ENCODE assay signal across 8 cellular contexts in genomic region chr10:88386204-88386877, GRCh38.
A peak's percentile ranks its signal among the peaks of the same experiment; 100 is the strongest.
DNase-seq lines count a peak whose midpoint lies in the region; ATAC-seq and TF ChIP-seq lines count a peak whose summit lies in the region.

No MANE protein-coding gene starts in this region.

- ATAC-seq in HG03565 (IDR thresholded peaks at IDR 0.05; ENCODE audit: unreplicated experiment) = peak; percentile 11
- ATAC-seq in naive thymus-derived CD4-positive, alpha-beta T cell = no peak

- H3K9me3 Mint-ChIP-seq in Caco-2 (ENCODE audit: unreplicated experiment) = no peaks in the 10 kb centered on the region
- peaks cover 0 to 4% (median 0%) of the 10 kb centered on the region in 11 donors for H3K9me3 Mint-ChIP-seq in naive thymus-derived CD4-positive, alpha-beta T cell

- H3K27me3 ChIP-seq in Caco-2 (replicated peaks; ENCODE audit: control insufficient read depth, insufficient read depth, low read length) = no peaks in the 10 kb centered on the region
- no peaks in the 10 kb centered on the region for H3K27me3 ChIP-seq in naive thymus-derived CD4-positive, alpha-beta T cell (ENCODE audit: control insufficient read depth in 2 of 2, insufficient read depth in 2 of 2, low read length in 2 of 2)

- TF ChIP-seq CTCF in Caco-2 (IDR thresholded peaks at IDR 0.05; ENCODE audit: insufficient read depth in 1 of 2, low read depth in 1 of 2, low read length in 1 of 2, severe bottlenecking in 1 of 2, unreplicated experiment in 1 of 2) = no peak
- TF ChIP-seq CTCF in GM20000 (IDR thresholded peaks at IDR 0.05; ENCODE audit: extremely low read depth, missing control alignments) = no peak
- TF ChIP-seq CTCF in choroid plexus epithelial cell (conservative IDR thresholded peaks at IDR 0.05; ENCODE audit: low read depth, low read length) = no peak

- H3K27ac Mint-ChIP-seq in Caco-2 (ENCODE audit: unreplicated experiment) = peak overlapping the region; percentile 44
- H3K27ac Mint-ChIP-seq in naive thymus-derived CD4-positive, alpha-beta T cell = no peak overlapping the region

- H3K9me3 ChIP-seq in Caco-2 = peaks cover 5% of the 10 kb centered on the region; the same call in 1 of the 2 replicates
- no peaks in the 10 kb centered on the region for H3K9me3 ChIP-seq in naive thymus-derived CD4-positive, alpha-beta T cell (ENCODE audit: control insufficient read depth in 2 of 3, low read length in 3 of 3)

- POLR2A ChIA-PET in Caco-2 (lab: Charles Lee) = interaction anchor here (0.6 to 1.1 kb wide), 2 partner anchors 129 to 523 kb away, joined by 4 read pairs; partner anchors contain the start of genes KLLN and PTEN
- POLR2A ChIA-PET in naive thymus-derived CD4-positive, alpha-beta T cell (lab: Charles Lee) = interaction anchor here (0.5 to 7.0 kb wide), 9 partner anchors 11 to 568 kb away, joined by 3 to 104 read pairs (median 4); partner anchors contain the start of genes ATAD1, KLLN, PTEN and RNLS

- intact Hi-C loops in Caco-2 (cut with micrococcal nuclease; ENCODE audit: unreplicated experiment) = loop anchor here (5.0 kb wide), 2 partner anchors 159 to 166 kb away; no protein-coding TSS in a partner anchor
- intact Hi-C loops in naive thymus-derived CD4-positive, alpha-beta T cell (cut with micrococcal nuclease) = loop anchor here (1.0 to 10.0 kb wide), 16 partner anchors 41 to 1318 kb away; partner anchors contain the start of genes FAS (in 2 of the 2), IFIT5 (in 1 of the 2), KIF20B (in 1 of the 2) and RNLS (in 1 of the 2)
- intact Hi-C loops in head of caudate nucleus (cut with DNase I) = loop anchor here (5.0 kb wide), 1 partner anchor 524 kb away; the partner anchor contains the start of genes KLLN and PTEN

- H3K27me3 Mint-ChIP-seq in Caco-2 (ENCODE audit: insufficient read depth, unreplicated experiment) = no peaks in the 10 kb centered on the region
- no peaks in the 10 kb centered on the region for H3K27me3 Mint-ChIP-seq in naive thymus-derived CD4-positive, alpha-beta T cell

- peak overlapping the region; percentile 64 for H3K4me3 Mint-ChIP-seq in Caco-2 (ENCODE audit: unreplicated experiment)
- H3K4me3 Mint-ChIP-seq in naive thymus-derived CD4-positive, alpha-beta T cell = peak overlapping the region in 1 of 10 donors; percentile 67

- CTCF ChIA-PET in Caco-2 (lab: Charles Lee) = interaction anchor here (0.5 to 1.3 kb wide), 7 partner anchors 14 to 568 kb away, joined by 3 to 5 read pairs (median 3); partner anchors contain the start of gene ATAD1
- CTCF ChIA-PET in naive thymus-derived CD4-positive, alpha-beta T cell (lab: Charles Lee) = interaction anchor here (0.5 to 5.5 kb wide), 8 partner anchors 115 to 547 kb away, joined by 3 to 108 read pairs (median 3); partner anchors contain the start of genes KLLN and PTEN

- DNase-seq in Caco-2 (peak in 1 of 2 experiments; percentile 31), GM20000 (ENCODE audit: low spot score) (peak; percentile 20), choroid plexus epithelial cell (ENCODE audit: low read depth) (peak; percentile 36), SIG-M5 treated with dmso at 0.1 percent for 504 hours (lab: John Stamatoyannopoulos, UW; ENCODE audit: unreplicated experiment) (no peak), HUDEP-2 (lab: John Stamatoyannopoulos, UW; ENCODE audit: unreplicated experiment in 76 of 76) (no peak), head of caudate nucleus (no peak)
- DNase-seq in naive thymus-derived CD4-positive, alpha-beta T cell = peak in 1 of 9 donors; percentile 14

- no TSS peak for BruUV-seq in Caco-2 (replicated peaks; lab: Mats Ljungman, UMichigan)

- H3K4me3 ChIP-seq in Caco-2 (ENCODE audit: low read depth, low read length) = 0 out of 2 replicates have a peak overlapping the region, but pooled peaks have one; percentile 2
- H3K4me3 ChIP-seq in choroid plexus epithelial cell (ENCODE audit: low read depth, low read length) = no peak overlapping the region
- H3K4me3 ChIP-seq in naive thymus-derived CD4-positive, alpha-beta T cell (ENCODE audit: low read length) = peak overlapping the region; percentile 45

- H3K36me3 ChIP-seq in Caco-2 (ENCODE audit: control insufficient read depth, insufficient read depth, low read length) = no peaks in the 10 kb centered on the region
- H3K36me3 ChIP-seq in naive thymus-derived CD4-positive, alpha-beta T cell (ENCODE audit: control insufficient read depth in 2 of 3, insufficient read depth in 3 of 3, low read length in 3 of 3) = no peaks in the 10 kb centered on the region

- H3K4me1 ChIP-seq in Caco-2 = peaks cover 23% of the 10 kb centered on the region
- H3K4me1 ChIP-seq in naive thymus-derived CD4-positive, alpha-beta T cell (ENCODE audit: control insufficient read depth in 2 of 2, insufficient read depth in 2 of 2, low read length in 2 of 2) = peaks cover 39 to 64% of the 10 kb centered on the region in 2 donors

- H3K27ac ChIP-seq in naive thymus-derived CD4-positive, alpha-beta T cell (ENCODE audit: low read depth, low read length) = peak overlapping the region; percentile 82

- H3K36me3 Mint-ChIP-seq in Caco-2 (ENCODE audit: insufficient read depth, unreplicated experiment) = no peaks in the 10 kb centered on the region
- peaks cover 0 to 10% (median 0%) of the 10 kb centered on the region in 5 donors for H3K36me3 Mint-ChIP-seq in naive thymus-derived CD4-positive, alpha-beta T cell

- no peaks in the 10 kb centered on the region for H3K4me1 Mint-ChIP-seq in Caco-2 (ENCODE audit: low read depth, unreplicated experiment)
- H3K4me1 Mint-ChIP-seq in naive thymus-derived CD4-positive, alpha-beta T cell = peaks cover 0 to 36% (median 30%) of the 10 kb centered on the region in 7 donors

Comparison
In these comparisons a context has a peak if more than half of its experiments do, and no peak if none do; other contexts are left out.
1. DNase-seq: peak in GM20000 (single experiment) and choroid plexus epithelial cell (single experiment); none in SIG-M5 treated with dmso at 0.1 percent for 504 hours (single experiment), HUDEP-2 (0 of 76) and head of caudate nucleus (0 of 42).